ENCODE assay signal across 9 cellular contexts in the genomic region with DNA sequence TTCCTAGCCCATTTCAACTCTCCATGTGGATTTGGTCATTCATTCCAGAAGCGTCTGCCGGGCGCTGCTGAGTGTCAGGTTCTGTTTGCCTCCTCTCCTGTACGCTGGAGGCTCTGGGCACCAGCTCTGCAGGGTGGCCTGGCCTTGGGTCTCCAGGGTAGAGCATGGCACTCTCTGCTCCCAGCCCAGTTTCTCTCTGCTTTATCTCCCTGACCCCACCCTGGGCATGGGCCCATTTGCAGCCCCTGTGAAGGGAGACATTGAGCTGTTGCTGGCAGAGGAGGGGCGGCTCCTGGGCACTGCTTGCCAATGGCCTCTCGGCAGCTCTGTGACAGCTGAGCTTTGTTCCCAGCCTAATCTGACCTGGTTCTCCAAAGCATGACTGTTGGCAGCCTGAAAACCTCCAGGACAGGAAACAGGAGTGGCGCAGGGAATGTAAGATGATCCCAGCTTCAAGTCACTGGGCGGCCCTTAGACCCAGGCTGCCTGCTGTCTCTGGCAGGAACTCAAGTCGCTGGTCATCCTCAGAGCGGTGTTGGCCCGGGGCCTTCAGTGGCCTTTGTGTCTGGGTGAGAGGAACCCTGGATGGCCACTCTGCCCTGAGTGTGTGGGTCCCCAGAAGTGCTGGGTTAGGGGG.
A peak's percentile ranks its signal among the peaks of the same experiment; 100 is the strongest.
DNase-seq lines count a peak whose midpoint lies in the region; ATAC-seq and TF ChIP-seq lines count a peak whose summit lies in the region.
"Had no signal": no experiment of that assay in that cellular context is flagged by ENCODE, and none has a peak within 500 bp of the region (broad histone marks: within the 10 kb centered on the region; RNA-seq: fewer than 3 reads in every experiment).

No MANE protein-coding gene starts in this region.

- H3K27ac ChIP-seq in mammary epithelial cell (ENCODE audit: insufficient read depth, low read depth, low read length) (peak overlapping the region; percentile 99), lower lobe of right lung (peak overlapping the region; percentile 70)

- H3K4me3 Mint-ChIP-seq in activated CD8-positive, alpha-beta memory T cell treated with anti-CD3 and anti-CD28 coated beads, Interleukin-2, amount 10 ng/mL, durations not matched to agents 7 days and 5 days = no peak overlapping the region

- no peaks in the 10 kb centered on the region for H3K27me3 ChIP-seq in mammary epithelial cell (ENCODE audit: insufficient read depth, low read length)
- peaks cover under 1% of the 10 kb centered on the region for H3K27me3 ChIP-seq in lower lobe of right lung (ENCODE audit: low read depth)

- no peaks in the 10 kb centered on the region for H3K9me3 Mint-ChIP-seq in activated CD8-positive, alpha-beta memory T cell treated with anti-CD3 and anti-CD28 coated beads, Interleukin-2, amount 10 ng/mL, durations not matched to agents 7 days and 5 days (ENCODE audit: low read depth)

- H3K4me2 ChIP-seq in mammary epithelial cell (ENCODE audit: insufficient read depth, low read depth, low read length) = peak overlapping the region; percentile 76

- peaks cover 62% of the 10 kb centered on the region for H3K4me1 ChIP-seq in mammary epithelial cell (ENCODE audit: insufficient read depth, low read length)
- peaks cover 42% of the 10 kb centered on the region for H3K4me1 ChIP-seq in lower lobe of right lung

- in situ Hi-C loops in mammary epithelial cell (cut with MboI; ENCODE audit: low sequenced_read_pairs in 2 of 2) = loop anchor here in 1 of 2 donors (5.0 kb wide), 2 partner anchors 35 kb away; no protein-coding TSS in a partner anchor

- DNase-seq in 8988T (peak; percentile 37), LHCN-M2 (ENCODE audit: low read depth) (peak; percentile 96), mammary epithelial cell (peak; percentile 80), lower lobe of right lung (peak; percentile 63)
- DNase-seq in activated CD8-positive, alpha-beta memory T cell treated with anti-CD3 and anti-CD28 coated beads, Interleukin-2, amount 10 ng/mL, durations not matched to agents 7 days and 5 days = no peak
- DNase-seq in stimulated activated CD4-positive, alpha-beta T cell treated with anti-CD3 and anti-CD28 coated beads, Interleukin-4, amount 100 ng/mL, for 4 hours = no peak
- DNase-seq: DND-41 had no signal

- peaks cover 83% of the 10 kb centered on the region for H3K79me2 ChIP-seq in mammary epithelial cell (ENCODE audit: insufficient read depth, low read length)

- H3K4me3 ChIP-seq in mammary epithelial cell (replicated peaks in 1 of 3; ENCODE audit: insufficient read depth in 1 of 3, low read depth in 2 of 3, low read length in 3 of 3) = peak overlapping the region; percentile 2 to 31 (median 30)
- no peak overlapping the region for H3K4me3 ChIP-seq in lower lobe of right lung

- H3K9me3 ChIP-seq in mammary epithelial cell (replicated peaks; ENCODE audit: insufficient read depth, low read length) (no peaks in the 10 kb centered on the region), lower lobe of right lung (no peaks in the 10 kb centered on the region)

- intact Hi-C loops in mammary epithelial cell (cut with micrococcal nuclease) = loop anchor here (1.0 to 5.0 kb wide), 4 partner anchors 19 to 199 kb away; no protein-coding TSS in a partner anchor
- intact Hi-C loops in lower lobe of right lung (cut with DNase I) = no loop called here

- ATAC-seq in lower lobe of right lung = peak in 1 of 2 donors; percentile 33
- no peak for ATAC-seq in GM19455 (IDR thresholded peaks at IDR 0.05; ENCODE audit: unreplicated experiment)
- no peak for ATAC-seq in HG03565 (IDR thresholded peaks at IDR 0.05; ENCODE audit: unreplicated experiment)
- ATAC-seq in activated CD8-positive, alpha-beta memory T cell treated with anti-CD3 and anti-CD28 coated beads, Interleukin-2, amount 10 ng/mL, durations not matched to agents 7 days and 5 days = no peak

- peaks cover 8% of the 10 kb centered on the region for H3K4me1 Mint-ChIP-seq in activated CD8-positive, alpha-beta memory T cell treated with anti-CD3 and anti-CD28 coated beads, Interleukin-2, amount 10 ng/mL, durations not matched to agents 7 days and 5 days

- TF ChIP-seq CTCF in mammary epithelial cell (conservative IDR thresholded peaks at IDR 0.05 in 1 of 2, IDR thresholded peaks at IDR 0.05 in 1 of 2; ENCODE audit: extremely low read depth in 1 of 2, insufficient read depth in 1 of 2, low read depth in 1 of 2, low read length in 2 of 2) (no peak), lower lobe of right lung (IDR thresholded peaks at IDR 0.05) (no peak)

- peaks cover 3% of the 10 kb centered on the region for H4K20me1 ChIP-seq in mammary epithelial cell (ENCODE audit: insufficient read depth, low read length)

- H3K36me3 ChIP-seq in mammary epithelial cell (ENCODE audit: insufficient read depth, low read length) (peaks cover 4% of the 10 kb centered on the region), lower lobe of right lung (no peaks in the 10 kb centered on the region)

- BruUV-seq in mammary epithelial cell (replicated peaks; lab: Mats Ljungman, UMichigan) = no TSS peak

- H3K27me3 Mint-ChIP-seq in activated CD8-positive, alpha-beta memory T cell treated with anti-CD3 and anti-CD28 coated beads, Interleukin-2, amount 10 ng/mL, durations not matched to agents 7 days and 5 days = peaks cover 16% of the 10 kb centered on the region

- H3K27ac Mint-ChIP-seq in activated CD8-positive, alpha-beta memory T cell treated with anti-CD3 and anti-CD28 coated beads, Interleukin-2, amount 10 ng/mL, durations not matched to agents 7 days and 5 days = no peak overlapping the region

- peak overlapping the region; percentile 98 for H3K9ac ChIP-seq in mammary epithelial cell (ENCODE audit: insufficient read depth, low read length)

- dilution Hi-C loops in mammary epithelial cell (cut with HindIII; ENCODE audit: low sequenced_read_pairs) = loop anchor here (5.0 kb wide), 3 partner anchors 40 to 135 kb away; no protein-coding TSS in a partner anchor

- CTCF ChIA-PET in mammary epithelial cell (lab: Charles Lee; ENCODE audit: low non-redundant PET) = interaction anchor here (0.5 kb wide), 1 partner anchor 177 kb away, joined by 3 read pairs; no protein-coding TSS in a partner anchor
- CTCF ChIA-PET in activated CD8-positive, alpha-beta memory T cell treated with anti-CD3 and anti-CD28 coated beads, Interleukin-2, amount 10 ng/mL, durations not matched to agents 7 days and 5 days (lab: Charles Lee) = no interaction called here

- no peaks in the 10 kb centered on the region for H3K36me3 Mint-ChIP-seq in activated CD8-positive, alpha-beta memory T cell treated with anti-CD3 and anti-CD28 coated beads, Interleukin-2, amount 10 ng/mL, durations not matched to agents 7 days and 5 days

- under 1% methylated on average over 11 of the region's 11 CpGs for WGBS in mammary epithelial cell (ENCODE audit: low coverage, missing lambda C conversion rate)

- no peak overlapping the region for H2AFZ ChIP-seq in mammary epithelial cell (ENCODE audit: low read depth, low read length)

Comparison
In these comparisons a context has a peak if more than half of its experiments do, and no peak if none do; other contexts are left out.
1. DNase-seq: peak in 8988T (single experiment), LHCN-M2 (single experiment), mammary epithelial cell (single experiment) and lower lobe of right lung (single experiment); none in activated CD8-positive, alpha-beta memory T cell treated with anti-CD3 and anti-CD28 coated beads, Interleukin-2, amount 10 ng/mL, durations not matched to agents 7 days and 5 days (single experiment) and stimulated activated CD4-positive, alpha-beta T cell treated with anti-CD3 and anti-CD28 coated beads, Interleukin-4, amount 100 ng/mL, for 4 hours (0 of 2).